27 cellular contexts compared by ENCODE assay signal in the genomic region with DNA sequence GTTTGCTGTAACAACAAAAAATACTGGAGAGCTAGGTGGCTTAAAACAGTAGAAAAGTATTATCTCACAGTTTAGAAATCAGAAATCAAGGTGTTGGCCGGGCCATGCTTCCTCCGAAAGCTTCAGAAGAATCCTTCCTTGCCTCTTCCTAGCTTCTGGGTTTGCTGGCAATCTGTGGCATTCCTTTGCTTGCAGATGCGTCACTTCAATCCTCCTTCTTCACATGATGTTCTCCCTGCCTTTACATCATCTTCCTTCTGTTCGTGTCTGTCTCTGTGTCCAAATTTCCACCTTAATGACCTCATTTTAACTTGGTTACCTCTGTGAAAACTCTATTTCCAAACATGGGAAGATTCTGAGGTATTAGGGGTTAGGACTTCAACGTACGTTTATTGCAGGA.
DNase-seq lines count a peak whose midpoint lies in the region; ATAC-seq and TF ChIP-seq lines count a peak whose summit lies in the region.
"Had no signal": no experiment of that assay in that cellular context is flagged by ENCODE, and none has a peak within 500 bp of the region (broad histone marks: within the 10 kb centered on the region; RNA-seq: fewer than 3 reads in every experiment).

No MANE protein-coding gene starts in this region.

- no peaks in the 10 kb centered on the region for H3K9me2 ChIP-seq in SK-N-SH

- no peaks in the 10 kb centered on the region for H4K20me1 ChIP-seq in SK-N-SH (ENCODE audit: insufficient read depth)

- no peaks in the 10 kb centered on the region for H3K36me3 Mint-ChIP-seq in stimulated activated effector memory CD8-positive, alpha-beta T cell treated with anti-CD3 and anti-CD28 coated beads, Interleukin-12 subunit alpha, Interleukin-12 subunit beta, amount 100 ng/mL, for 72 hours
- H3K36me3 Mint-ChIP-seq: CD8-positive, alpha-beta T cell; naive thymus-derived CD4-positive, alpha-beta T cell; stimulated activated memory B cell treated with anti-CD40 and anti-IgM and Interleukin-4, amounts not matched to agents 10 μg/mL and 1 μg/mL and 100 μg/mL, for 72 hours had no signal

- no peaks in the 10 kb centered on the region for H3K9me3 Mint-ChIP-seq in stimulated activated effector memory CD8-positive, alpha-beta T cell treated with anti-CD3 and anti-CD28 coated beads, Interleukin-12 subunit alpha, Interleukin-12 subunit beta, amount 100 ng/mL, for 72 hours
- H3K9me3 Mint-ChIP-seq: activated naive CD4-positive, alpha-beta T cell treated with anti-CD3 and anti-CD28 coated beads for 36 hours; CD8-positive, alpha-beta T cell; naive thymus-derived CD4-positive, alpha-beta T cell; stimulated activated memory B cell treated with anti-CD40 and anti-IgM and Interleukin-4, amounts not matched to agents 10 μg/mL and 1 μg/mL and 100 μg/mL, for 72 hours had no signal

- peaks cover 2 to 20% of the 10 kb centered on the region in 2 experiments; a peak in 2 of 4 replicates for H3K4me1 ChIP-seq in SK-N-SH (ENCODE audit: control insufficient read depth in 1 of 2, insufficient read depth in 2 of 2, low read depth in 1 of 2, low read length in 1 of 2)

- H3K4me1 Mint-ChIP-seq in stimulated activated effector memory CD8-positive, alpha-beta T cell treated with anti-CD3 and anti-CD28 coated beads, Interleukin-12 subunit alpha, Interleukin-12 subunit beta, amount 100 ng/mL, for 72 hours = peaks cover 21% of the 10 kb centered on the region
- H3K4me1 Mint-ChIP-seq: activated CD4-positive, alpha-beta T cell treated with anti-CD3 and anti-CD28 coated beads, Interleukin-2, amount 10 ng/mL, durations not matched to agents 7 days and 5 days had no signal

- H3K4me3 ChIP-seq in SK-N-SH (ENCODE audit: low read depth in 2 of 2, low read length in 1 of 2) = no peak overlapping the region
- H3K4me3 ChIP-seq: spleen, thoracic aorta had no signal

- CTCF ChIA-PET in SK-N-SH (lab: Yijun Ruan, JAX) = interaction anchor here (1.3 to 2.3 kb wide), 2 partner anchors 13 to 114 kb away, joined by 3 to 10 read pairs; no protein-coding TSS in a partner anchor

- no peaks in the 10 kb centered on the region for H3K79me2 ChIP-seq in SK-N-SH (ENCODE audit: insufficient read depth)

- no peak for ATAC-seq in stimulated activated effector memory CD8-positive, alpha-beta T cell treated with anti-CD3 and anti-CD28 coated beads, Interleukin-12 subunit alpha, Interleukin-12 subunit beta, amount 100 ng/mL, for 72 hours
- no peak for ATAC-seq in GM18520 (IDR thresholded peaks at IDR 0.05; ENCODE audit: unreplicated experiment)
- ATAC-seq: CD8-positive, alpha-beta T cell; naive thymus-derived CD4-positive, alpha-beta T cell; stimulated activated memory B cell treated with anti-CD40 and anti-IgM and Interleukin-4, amounts not matched to agents 10 μg/mL and 1 μg/mL and 100 μg/mL, for 72 hours had no signal

- WGBS in SK-N-SH (ENCODE audit: low lambda C conversion rate) = 78% methylated on average over 6 of the region's 6 CpGs

- H3K4me2 ChIP-seq in SK-N-SH = peak overlapping the region; percentile 59; the same call in 1 of the 2 replicates

- H3K27me3 ChIP-seq in SK-N-SH (ENCODE audit: insufficient read depth) = no peaks in the 10 kb centered on the region
- H3K27me3 ChIP-seq: spleen had no signal

- DNase-seq in EL = peak; percentile 22
- no peak for DNase-seq in SK-N-SH
- DNase-seq in fibroblast of gingiva (ENCODE audit: low read depth) = peak; percentile 41
- DNase-seq in stimulated activated effector memory CD8-positive, alpha-beta T cell treated with anti-CD3 and anti-CD28 coated beads, Interleukin-12 subunit alpha, Interleukin-12 subunit beta, amount 100 ng/mL, for 72 hours (ENCODE audit: low spot score in 2 of 2) = no peak
- DNase-seq in NCI-H69 (lab: John Stamatoyannopoulos, UW) = no peak
- no peak for DNase-seq in HuH-7 (ENCODE audit: low spot score)
- no peak for DNase-seq in substantia nigra (lab: John Stamatoyannopoulos, UW)
- DNase-seq: activated CD4-positive, alpha-beta T cell treated with anti-CD3 and anti-CD28 coated beads, Interleukin-2, amount 10 ng/mL, durations not matched to agents 7 days and 5 days; activated naive CD4-positive, alpha-beta T cell treated with anti-CD3 and anti-CD28 coated beads for 36 hours; amygdala; caudate nucleus; CD8-positive, alpha-beta T cell; DMS153; H7; IMR-90; naive thymus-derived CD4-positive, alpha-beta T cell; NCI-H1092 treated with DMSO at 0.1 percent for 48 hours; NCI-H187 treated with DMSO at 0.1 percent for 48 hours; NCI-H526; retina; spleen; stimulated activated CD4-positive, alpha-beta T cell treated with anti-CD3 and anti-CD28 coated beads, Interleukin-2, amount 100 ng/mL, for 48 hours; WERI-Rb-1 had no signal

- POLR2A ChIA-PET in SK-N-SH (lab: Yijun Ruan, JAX) = no interaction called here

- TF ChIP-seq RAD21 in SK-N-SH (IDR thresholded peaks at IDR 0.05; ENCODE audit: low read length) = no peak

- no peak overlapping the region for H3K9ac ChIP-seq in SK-N-SH

- H3K9me3 ChIP-seq in SK-N-SH = no peaks in the 10 kb centered on the region
- H3K9me3 ChIP-seq: spleen, thoracic aorta had no signal

- no peaks in the 10 kb centered on the region for H3K36me3 ChIP-seq in SK-N-SH (replicated peaks in 1 of 2; ENCODE audit: control insufficient read depth in 1 of 2, insufficient read depth in 2 of 2, low read length in 1 of 2)
- H3K36me3 ChIP-seq: spleen, thoracic aorta, WERI-Rb-1 had no signal

- H3K27ac ChIP-seq in SK-N-SH (ENCODE audit: low read depth in 2 of 2, low read length in 1 of 2) (peak overlapping the region in 1 of 2 experiments; percentile 82; a peak in 1 of 4 replicates), substantia nigra (ENCODE audit: low read depth, low read length, poor library complexity, severe bottlenecking) (no peak overlapping the region)
- H3K27ac ChIP-seq: RWPE1, spleen, thoracic aorta, WERI-Rb-1 had no signal

- H3K27ac Mint-ChIP-seq in stimulated activated effector memory CD8-positive, alpha-beta T cell treated with anti-CD3 and anti-CD28 coated beads, Interleukin-12 subunit alpha, Interleukin-12 subunit beta, amount 100 ng/mL, for 72 hours = peak overlapping the region; percentile 70
- H3K27ac Mint-ChIP-seq: activated CD4-positive, alpha-beta T cell treated with anti-CD3 and anti-CD28 coated beads, Interleukin-2, amount 10 ng/mL, durations not matched to agents 7 days and 5 days; activated naive CD4-positive, alpha-beta T cell treated with anti-CD3 and anti-CD28 coated beads for 36 hours; CD8-positive, alpha-beta T cell; stimulated activated memory B cell treated with anti-CD40 and anti-IgM and Interleukin-4, amounts not matched to agents 10 μg/mL and 1 μg/mL and 100 μg/mL, for 72 hours had no signal

- no peak for TF ChIP-seq CTCF in SK-N-SH (IDR thresholded peaks at IDR 0.05)

- H2AFZ ChIP-seq in SK-N-SH (ENCODE audit: low read depth) = no peak overlapping the region

- peaks cover 12% of the 10 kb centered on the region for H3F3A ChIP-seq in SK-N-SH (replicated peaks; ENCODE audit: insufficient read depth)

- TF ChIP-seq EP300 in SK-N-SH (IDR thresholded peaks at IDR 0.05; ENCODE audit: borderline replicate concordance in 1 of 2, low read depth in 1 of 2, low read length in 1 of 2) = no peak

- H3K4me3 Mint-ChIP-seq in stimulated activated effector memory CD8-positive, alpha-beta T cell treated with anti-CD3 and anti-CD28 coated beads, Interleukin-12 subunit alpha, Interleukin-12 subunit beta, amount 100 ng/mL, for 72 hours = no peak overlapping the region
- H3K4me3 Mint-ChIP-seq: activated CD4-positive, alpha-beta T cell treated with anti-CD3 and anti-CD28 coated beads, Interleukin-2, amount 10 ng/mL, durations not matched to agents 7 days and 5 days; activated naive CD4-positive, alpha-beta T cell treated with anti-CD3 and anti-CD28 coated beads for 36 hours; CD8-positive, alpha-beta T cell; naive thymus-derived CD4-positive, alpha-beta T cell; stimulated activated memory B cell treated with anti-CD40 and anti-IgM and Interleukin-4, amounts not matched to agents 10 μg/mL and 1 μg/mL and 100 μg/mL, for 72 hours had no signal

TF ChIP-seq in SK-N-SH, 30 proteins besides CTCF, POLR2A, EP300 and RAD21:
- peak; percentile 31; the same call in 1 of the 2 replicates for TF ChIP-seq PBX3 (IDR thresholded peaks at IDR 0.05)
- TF ChIP-seq YY1 (IDR thresholded peaks at IDR 0.05; ENCODE audit: low read depth) = no peak
- 0 out of 2 replicates have a peak, but pooled peaks have one; percentile 15 for TF ChIP-seq TCF12 (IDR thresholded peaks at IDR 0.05)
- no peak for TF ChIP-seq NRF1 (IDR thresholded peaks at IDR 0.05; ENCODE audit: low read depth, low read length)

Comparison
In these comparisons a context has a peak if more than half of its experiments do, and no peak if none do; other contexts are left out.
1. DNase-seq: peak in EL (single experiment) and fibroblast of gingiva (single experiment); none in SK-N-SH (single experiment), stimulated activated effector memory CD8-positive, alpha-beta T cell treated with anti-CD3 and anti-CD28 coated beads, Interleukin-12 subunit alpha, Interleukin-12 subunit beta, amount 100 ng/mL, for 72 hours (0 of 2), NCI-H69 (single experiment), HuH-7 (single experiment) and substantia nigra (0 of 49).